Comparison of ENCODE assay signal across 24 cellular contexts in genomic region chr13:43123856-43124255, GRCh38.
DNase-seq lines count a peak whose midpoint lies in the region; ATAC-seq and TF ChIP-seq lines count a peak whose summit lies in the region.
"Had no signal": no experiment of that assay in that cellular context is flagged by ENCODE, and none has a peak within 500 bp of the region (broad histone marks: within the 10 kb centered on the region; RNA-seq: fewer than 3 reads in every experiment).

No MANE protein-coding gene starts in this region.

- H3K79me2 ChIP-seq in mesendoderm (ENCODE audit: control insufficient read depth, insufficient read depth, low read length), result no peaks in the 10 kb centered on the region

- peak overlapping the region; percentile 31 for H3K18ac ChIP-seq in mesendoderm (ENCODE audit: low read length)

- H3K56ac ChIP-seq in mesendoderm (ENCODE audit: low read length), result peak overlapping the region; percentile 17

- peak; percentile 21 for DNase-seq in DMS 273 (lab: John Stamatoyannopoulos, UW; ENCODE audit: unreplicated experiment)
- no peak for DNase-seq in DMS 273 treated with DMSO at 0.1 percent for 48 hours (lab: John Stamatoyannopoulos, UW)
- DNase-seq in glomerular endothelial cell (ENCODE audit: extremely low read depth, low read depth, low spot score), result peak; percentile 4
- no peak for DNase-seq in mesendoderm
- no peak for DNase-seq in omental fat pad (ENCODE audit: low spot score)
- no peak for DNase-seq in UCSD-AML1 (lab: John Stamatoyannopoulos, UW; ENCODE audit: unreplicated experiment)
- no peak for DNase-seq in esophagus squamous epithelium (lab: John Stamatoyannopoulos, UW)
- DNase-seq: ACHN; BE2C; C1 segment of cervical spinal cord; CD4-positive, alpha-beta memory T cell; CD4-positive, CD25-positive, alpha-beta regulatory T cell; CD8-positive, alpha-beta memory T cell; COR-L47; DMS153; DMS53; DMS79; DND-41; EL; GDM1 had no signal

- TF ChIP-seq CTCF in omental fat pad (IDR thresholded peaks at IDR 0.05) (no peak), esophagus squamous epithelium (IDR thresholded peaks at IDR 0.05) (no peak)

- peak overlapping the region; percentile 78 for H3K4ac ChIP-seq in mesendoderm (ENCODE audit: low read depth, low read length)

- H3K27ac ChIP-seq in mesendoderm (ENCODE audit: low read depth, low read length) (no peak overlapping the region), esophagus squamous epithelium (no peak overlapping the region)
- H3K27ac ChIP-seq: 22Rv1, A549, BLaER1 had no signal

- peaks cover 21% of the 10 kb centered on the region for H3K4me1 ChIP-seq in mesendoderm (ENCODE audit: control insufficient read depth, low read depth, low read length)
- no peaks in the 10 kb centered on the region for H3K4me1 ChIP-seq in esophagus squamous epithelium
- H3K4me1 ChIP-seq: A549 had no signal

- H3K9ac ChIP-seq in mesendoderm (ENCODE audit: low read length), result no peak overlapping the region
- H3K9ac ChIP-seq: BLaER1 had no signal

- H3K4me3 ChIP-seq in mesendoderm (ENCODE audit: low read length) (no peak overlapping the region), esophagus squamous epithelium (no peak overlapping the region)
- H3K4me3 ChIP-seq: A549, BLaER1, GM12878 had no signal

- no peak overlapping the region for H3K23ac ChIP-seq in mesendoderm (ENCODE audit: low read length)

- H2AK5ac ChIP-seq in mesendoderm (ENCODE audit: low read length), result peak overlapping the region; percentile 13

- WGBS in mesendoderm (ENCODE audit: extremely low coverage, insufficient coverage, low lambda C conversion rate), result no CpG with 5 or more reads among the region's 6 CpGs
- WGBS in esophagus squamous epithelium, 2 donors, result 90 to 95% methylated on average over 4 to 6 of the region's 6 CpGs

- no peaks in the 10 kb centered on the region for H3K36me3 ChIP-seq in mesendoderm (ENCODE audit: control insufficient read depth, insufficient read depth, low read length)
- H3K36me3 ChIP-seq in esophagus squamous epithelium, result no peaks in the 10 kb centered on the region
- H3K36me3 ChIP-seq: BE2C, BLaER1 had no signal

- H4K8ac ChIP-seq in mesendoderm (ENCODE audit: low read depth, low read length), result no peak overlapping the region

- no peak overlapping the region for H2BK15ac ChIP-seq in mesendoderm (replicated peaks; ENCODE audit: low read depth)

- no peak overlapping the region for H3K4me2 ChIP-seq in mesendoderm (ENCODE audit: low read length)
- H3K4me2 ChIP-seq: A549, BLaER1 had no signal

- no peaks in the 10 kb centered on the region for H3K79me1 ChIP-seq in mesendoderm (ENCODE audit: low read length)

- intact Hi-C loops in esophagus squamous epithelium (cut with DNase I), result no loop called here

- H3K9me3 ChIP-seq in esophagus squamous epithelium, result no peaks in the 10 kb centered on the region
- H3K9me3 ChIP-seq: A549, BE2C, BLaER1 had no signal

- no peak for ATAC-seq in omental fat pad (ENCODE audit: low FRiP score)
- ATAC-seq: A549, GM12878 had no signal

- peak overlapping the region; percentile 13 for H2BK120ac ChIP-seq in mesendoderm (ENCODE audit: low read depth, low read length)

- H3K27me3 ChIP-seq in mesendoderm (ENCODE audit: insufficient read depth, low read length, poor library complexity) (no peaks in the 10 kb centered on the region), esophagus squamous epithelium (peaks cover 0 to 8% (median 0%) of the 10 kb centered on the region in 4 donors)
- H3K27me3 ChIP-seq: BE2C, BLaER1 had no signal

- peak overlapping the region; percentile 8 for H4K5ac ChIP-seq in mesendoderm (ENCODE audit: low read length)

- H2BK5ac ChIP-seq in mesendoderm (ENCODE audit: low read length), result peak overlapping the region; percentile 94

- TF ChIP-seq POLR2A in esophagus squamous epithelium (IDR thresholded peaks at IDR 0.05), result no peak

Comparison
In these comparisons a context has a peak if more than half of its experiments do, and no peak if none do; other contexts are left out.
1. DNase-seq: peak in DMS 273 (single experiment) and glomerular endothelial cell (single experiment); none in DMS 273 treated with DMSO at 0.1 percent for 48 hours (single experiment), mesendoderm (single experiment), omental fat pad (single experiment), UCSD-AML1 (single experiment) and esophagus squamous epithelium (single experiment).